12 cellular contexts compared by ENCODE assay signal in the genomic region with DNA sequence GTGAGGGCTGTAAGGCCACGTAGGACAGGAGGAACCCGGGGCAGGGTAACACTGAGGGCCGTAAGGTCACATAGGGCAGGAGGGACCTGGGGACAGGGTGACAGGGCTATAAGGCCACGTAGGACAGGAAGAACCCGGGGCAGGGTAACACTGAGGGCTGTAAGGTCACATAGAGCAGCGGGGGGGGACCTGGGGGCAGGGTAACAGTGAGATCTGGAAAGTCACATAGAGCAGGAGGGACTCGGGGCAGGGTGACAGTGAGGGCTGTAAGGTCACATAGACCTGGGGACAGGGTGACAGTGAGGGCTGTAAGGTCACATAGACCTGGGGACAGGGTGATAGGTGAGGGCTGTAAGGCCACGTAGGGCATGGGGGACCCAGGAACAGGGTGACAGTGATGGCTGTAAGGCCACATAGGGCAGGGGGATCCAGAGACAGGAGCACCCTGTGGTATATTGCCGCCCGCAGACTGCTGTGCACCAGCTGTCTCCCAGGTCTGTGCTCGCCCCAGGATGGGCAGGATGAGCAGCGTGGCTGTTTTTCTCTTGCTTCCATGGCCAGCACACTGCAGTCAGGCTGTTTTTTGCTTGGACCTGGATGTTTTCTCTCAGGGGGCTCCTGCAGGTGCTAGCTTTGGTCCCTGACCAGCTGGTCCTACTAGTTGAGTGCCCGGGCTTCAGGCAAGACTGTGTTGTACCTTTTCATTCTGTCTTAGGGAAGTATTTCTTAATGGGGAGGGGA. TPM values are rescaled to one million over a fixed set of nuclear protein-coding genes. Genes with fewer than 3 reads are reported as not detected.
A peak's percentile ranks its signal among the peaks of the same experiment; 100 is the strongest.
DNase-seq lines count a peak whose midpoint lies in the region; ATAC-seq and TF ChIP-seq lines count a peak whose summit lies in the region.
"Had no signal": no experiment of that assay in that cellular context is flagged by ENCODE, and none has a peak within 500 bp of the region (broad histone marks: within the 10 kb centered on the region; RNA-seq: fewer than 3 reads in every experiment).

No MANE protein-coding gene starts in this region.

- H3K27me3 ChIP-seq in esophagus squamous epithelium = no peaks in the 10 kb centered on the region
- no peaks in the 10 kb centered on the region for H3K27me3 ChIP-seq in prostate gland (replicated peaks; ENCODE audit: insufficient read depth)
- H3K27me3 ChIP-seq in BE2C = no peaks in the 10 kb centered on the region
- H3K27me3 ChIP-seq: body of pancreas had no signal

- intact Hi-C loops in esophagus squamous epithelium (cut with DNase I) = loop anchor here (2.0 kb wide), 1 partner anchor 265 kb away; no protein-coding TSS in a partner anchor
- intact Hi-C loops in prostate gland (cut with DNase I) = loop anchor here (5.0 to 10.0 kb wide), 3 partner anchors 57 to 399 kb away; no protein-coding TSS in a partner anchor

- H3K27ac ChIP-seq in C4-2B (peak overlapping the region; percentile 36; the same call in 1 of the 2 replicates), esophagus squamous epithelium (peak overlapping the region; percentile 8 to 81 (median 74)), prostate gland (peak overlapping the region; percentile 73 to 76)
- H3K27ac ChIP-seq: KMS-11 had no signal

- 86 to 90% methylated on average over 11 to 13 of the region's 13 CpGs for WGBS in esophagus squamous epithelium, 2 donors
- WGBS in prostate gland = 88% methylated on average over 13 of the region's 13 CpGs

- DNase-seq in NCI-H2171 treated with DMSO at 0.1 percent for 48 hours (lab: John Stamatoyannopoulos, UW) (peak; percentile 45), esophagus squamous epithelium (lab: John Stamatoyannopoulos, UW) (no peak), prostate gland (ENCODE audit: low spot score) (no peak), HuH-7.5 (ENCODE audit: low spot score) (no peak), BE2C (no peak)
- DNase-seq: GDM1 had no signal

- ATAC-seq in GM21619 (IDR thresholded peaks at IDR 0.05; ENCODE audit: unreplicated experiment) (no peak), HG02981 (IDR thresholded peaks at IDR 0.05; ENCODE audit: unreplicated experiment) (no peak)
- ATAC-seq: activated CD4-positive, CD25-positive, alpha-beta regulatory T cell treated with anti-CD3 and anti-CD28 coated beads, Interleukin-2, amount 50 U/mL, for 24 hours had no signal

- TF ChIP-seq POLR2A in esophagus squamous epithelium (IDR thresholded peaks at IDR 0.05) (no peak), prostate gland (IDR thresholded peaks at IDR 0.05) (no peak)

- H3K36me3 ChIP-seq in esophagus squamous epithelium (no peaks in the 10 kb centered on the region), prostate gland (no peaks in the 10 kb centered on the region), BE2C (no peaks in the 10 kb centered on the region)

- H3K9me3 ChIP-seq in esophagus squamous epithelium (no peaks in the 10 kb centered on the region), prostate gland (no peaks in the 10 kb centered on the region), BE2C (no peaks in the 10 kb centered on the region)
- H3K9me3 ChIP-seq: body of pancreas had no signal

- TF ChIP-seq CTCF in C4-2B (conservative IDR thresholded peaks at IDR 0.05) = no peak
- no peak for TF ChIP-seq CTCF in esophagus squamous epithelium (IDR thresholded peaks at IDR 0.05)
- no peak for TF ChIP-seq CTCF in prostate gland (IDR thresholded peaks at IDR 0.05)
- no peak for TF ChIP-seq CTCF in BE2C (IDR thresholded peaks at IDR 0.05; ENCODE audit: low read depth, low read length)

- H3K4me1 ChIP-seq in esophagus squamous epithelium = peaks cover 30 to 58% (median 35%) of the 10 kb centered on the region in 3 donors
- H3K4me1 ChIP-seq in prostate gland (replicated peaks) = peaks cover 16% of the 10 kb centered on the region
- peaks cover 8% of the 10 kb centered on the region for H3K4me1 ChIP-seq in BE2C

- H3K4me3 ChIP-seq in esophagus squamous epithelium (no peak overlapping the region), prostate gland (no peak overlapping the region), BE2C (ENCODE audit: low read depth, low read length) (no peak overlapping the region)
- H3K4me3 ChIP-seq: body of pancreas had no signal

RNA-seq across cellular contexts. Expression of gene SYTL3, which starts 55.7 kb away (rescaled TPM):
- total RNA-seq in esophagus squamous epithelium (1 to 10 TPM; 1.6 to 8.0 (median 3.0) TPM), prostate gland (10 to 100 TPM in 1 of 2 donors, 1 to 10 TPM in 1; 9.9 to 12.1 TPM)
- polyA plus RNA-seq in BE2C (2012; ENCODE audit: insufficient read depth, insufficient read length, low read depth) = 0.39 TPM
